In the genomic region with DNA sequence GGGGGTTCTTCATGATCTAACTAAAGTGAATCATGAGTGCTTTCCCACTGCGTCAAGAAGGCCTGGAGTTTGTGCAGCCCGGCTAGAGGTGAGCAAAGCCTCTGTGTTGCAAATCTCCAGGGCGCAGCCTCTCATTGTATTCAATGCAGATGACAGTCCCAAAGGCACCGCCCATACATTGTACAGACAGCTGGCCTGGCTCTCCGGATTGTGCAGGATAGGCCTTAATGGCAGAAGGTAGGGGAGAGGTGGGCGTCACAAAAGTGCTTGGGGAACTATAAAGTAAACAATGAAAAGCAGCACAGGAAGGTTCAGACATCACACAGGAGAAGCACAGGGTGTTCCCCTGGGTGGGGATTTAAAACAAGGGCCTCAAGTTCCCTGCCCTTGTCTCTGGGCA, we compare ENCODE assay signal across 10 cellular contexts. TPM values are rescaled to one million over a fixed set of nuclear protein-coding genes. Genes with fewer than 3 reads are reported as not detected.
A peak's percentile ranks its signal among the peaks of the same experiment; 100 is the strongest.
DNase-seq lines count a peak whose midpoint lies in the region; ATAC-seq, FAIRE-seq and TF ChIP-seq lines count a peak whose summit lies in the region.
"Had no signal": no experiment of that assay in that cellular context is flagged by ENCODE, and none has a peak within 500 bp of the region (broad histone marks: within the 10 kb centered on the region; RNA-seq: fewer than 3 reads in every experiment).

No MANE protein-coding gene starts in this region.

- no peaks in the 10 kb centered on the region for H3K27me3 Mint-ChIP-seq in activated CD8-positive, alpha-beta T cell treated with anti-CD3 and anti-CD28 coated beads, Interleukin-2, amount 10 ng/mL, durations not matched to agents 7 days and 5 days (ENCODE audit: low read depth)
- H3K27me3 Mint-ChIP-seq in stimulated activated naive B cell treated with anti-CD40 and anti-IgM and Interleukin-4, amounts not matched to agents 10 μg/mL and 1 μg/mL and 100 μg/mL, for 72 hours: no peaks in the 10 kb centered on the region

- H3K36me3 ChIP-seq in kidney (ENCODE audit: control insufficient read depth in 1 of 2, insufficient read depth in 2 of 2, low read length in 2 of 2): no peaks in the 10 kb centered on the region

- H3K9ac ChIP-seq in kidney (ENCODE audit: low read length in 2 of 2): peak overlapping the region in 1 of 2 donors; percentile 91

- peak overlapping the region in 1 of 2 donors; percentile 76 for H3K4me3 ChIP-seq in kidney (ENCODE audit: low read length in 2 of 2)

- H3K9me3 ChIP-seq in kidney (ENCODE audit: control insufficient read depth in 1 of 2, low read length in 2 of 2): no peaks in the 10 kb centered on the region

- H3K4me1 ChIP-seq in kidney (ENCODE audit: control insufficient read depth in 1 of 2, insufficient read depth in 1 of 2, low read depth in 1 of 2, low read length in 2 of 2): peaks cover 0 to 27% of the 10 kb centered on the region in 2 donors

- H3K27ac Mint-ChIP-seq in activated CD8-positive, alpha-beta T cell treated with anti-CD3 and anti-CD28 coated beads, Interleukin-2, amount 10 ng/mL, durations not matched to agents 7 days and 5 days: peak overlapping the region; percentile 96
- peak overlapping the region; percentile 95 for H3K27ac Mint-ChIP-seq in stimulated activated naive B cell treated with anti-CD40 and anti-IgM and Interleukin-4, amounts not matched to agents 10 μg/mL and 1 μg/mL and 100 μg/mL, for 72 hours

- peaks cover 31% of the 10 kb centered on the region for H3K36me3 Mint-ChIP-seq in activated CD8-positive, alpha-beta T cell treated with anti-CD3 and anti-CD28 coated beads, Interleukin-2, amount 10 ng/mL, durations not matched to agents 7 days and 5 days (ENCODE audit: low read depth)
- H3K36me3 Mint-ChIP-seq in stimulated activated naive B cell treated with anti-CD40 and anti-IgM and Interleukin-4, amounts not matched to agents 10 μg/mL and 1 μg/mL and 100 μg/mL, for 72 hours: peaks cover 6 to 28% of the 10 kb centered on the region in 2 donors

- H3K4me1 Mint-ChIP-seq in activated CD8-positive, alpha-beta T cell treated with anti-CD3 and anti-CD28 coated beads, Interleukin-2, amount 10 ng/mL, durations not matched to agents 7 days and 5 days (ENCODE audit: low read depth): peaks cover 36% of the 10 kb centered on the region
- peaks cover 31 to 39% of the 10 kb centered on the region in 2 donors for H3K4me1 Mint-ChIP-seq in stimulated activated naive B cell treated with anti-CD40 and anti-IgM and Interleukin-4, amounts not matched to agents 10 μg/mL and 1 μg/mL and 100 μg/mL, for 72 hours

- peak; percentile 30 to 82 for DNase-seq in NCI-H524 (lab: John Stamatoyannopoulos, UW)
- DNase-seq in NCI-H524 treated with DMSO at 0.1 percent for 48 hours (lab: John Stamatoyannopoulos, UW): no peak
- DNase-seq in activated CD8-positive, alpha-beta T cell treated with anti-CD3 and anti-CD28 coated beads, Interleukin-2, amount 10 ng/mL, durations not matched to agents 7 days and 5 days: no peak
- no peak for DNase-seq in kidney
- DNase-seq in stimulated activated naive B cell treated with anti-CD40 and anti-IgM and Interleukin-4, amounts not matched to agents 10 μg/mL and 1 μg/mL and 100 μg/mL, for 72 hours: no peak
- DNase-seq in stimulated activated CD4-positive, alpha-beta T cell treated with anti-CD3 and anti-CD28 coated beads, Interleukin-12 subunit alpha, Interleukin-12 subunit beta, amount 100 ng/mL, for 4 hours: no peak
- no peak for DNase-seq in DMS153 treated with DMSO at 0.1 percent for 48 hours (lab: John Stamatoyannopoulos, UW; ENCODE audit: unreplicated experiment)

- no peak for FAIRE-seq in kidney (lab: Jason Lieb, UNC)
- FAIRE-seq: A204.1, keratinocyte had no signal

- CTCF ChIA-PET in activated CD8-positive, alpha-beta T cell treated with anti-CD3 and anti-CD28 coated beads, Interleukin-2, amount 10 ng/mL, durations not matched to agents 7 days and 5 days (lab: Charles Lee): interaction anchor here (1.4 kb wide), 1 partner anchor 122 kb away, joined by 4 read pairs; no protein-coding TSS in a partner anchor

- H3K27ac ChIP-seq in kidney (ENCODE audit: low read depth in 2 of 2, low read length in 2 of 2): peak overlapping the region; percentile 81 to 94

- peak overlapping the region; percentile 90 for H3K4me3 Mint-ChIP-seq in activated CD8-positive, alpha-beta T cell treated with anti-CD3 and anti-CD28 coated beads, Interleukin-2, amount 10 ng/mL, durations not matched to agents 7 days and 5 days
- peak overlapping the region; percentile 92 to 97 for H3K4me3 Mint-ChIP-seq in stimulated activated naive B cell treated with anti-CD40 and anti-IgM and Interleukin-4, amounts not matched to agents 10 μg/mL and 1 μg/mL and 100 μg/mL, for 72 hours

- no peak for ATAC-seq in activated CD8-positive, alpha-beta T cell treated with anti-CD3 and anti-CD28 coated beads, Interleukin-2, amount 10 ng/mL, durations not matched to agents 7 days and 5 days
- ATAC-seq in stimulated activated naive B cell treated with anti-CD40 and anti-IgM and Interleukin-4, amounts not matched to agents 10 μg/mL and 1 μg/mL and 100 μg/mL, for 72 hours (replicated peaks): no peak
- ATAC-seq in HG03354 (IDR thresholded peaks at IDR 0.05; ENCODE audit: poor library complexity, severe bottlenecking, unreplicated experiment): no peak

- H3K9me3 Mint-ChIP-seq in activated CD8-positive, alpha-beta T cell treated with anti-CD3 and anti-CD28 coated beads, Interleukin-2, amount 10 ng/mL, durations not matched to agents 7 days and 5 days (ENCODE audit: insufficient read depth): no peaks in the 10 kb centered on the region
- H3K9me3 Mint-ChIP-seq in stimulated activated naive B cell treated with anti-CD40 and anti-IgM and Interleukin-4, amounts not matched to agents 10 μg/mL and 1 μg/mL and 100 μg/mL, for 72 hours: peaks cover 5 to 6% of the 10 kb centered on the region in 2 donors

- intact Hi-C loops in kidney (cut with DNase I): no loop called here

- POLR2A ChIA-PET in activated CD8-positive, alpha-beta T cell treated with anti-CD3 and anti-CD28 coated beads, Interleukin-2, amount 10 ng/mL, durations not matched to agents 7 days and 5 days (lab: Charles Lee): no interaction called here

- no peak for TF ChIP-seq CTCF in kidney (IDR thresholded peaks at IDR 0.05; ENCODE audit: borderline replicate concordance, extremely low read depth, insufficient read depth)

RNA-seq across cellular contexts. Expression of gene GYPC, which starts 0.9 kb away (rescaled TPM):
- 100 to 1,000 TPM; 163 to 168 TPM for total RNA-seq in activated CD8-positive, alpha-beta T cell treated with anti-CD3 and anti-CD28 coated beads, Interleukin-2, amount 10 ng/mL, durations not matched to agents 7 days and 5 days
- 51.1 TPM for total RNA-seq in kidney
- 61.9 TPM for polyA plus RNA-seq in kidney (ENCODE audit: insufficient read depth, low read depth, low replicate concordance)
- polyA plus RNA-seq: keratinocyte had no signal

Comparison
In these comparisons a context has a peak if more than half of its experiments do, and no peak if none do; other contexts are left out.
1. DNase-seq: peak in NCI-H524 (2 of 2); none in NCI-H524 treated with DMSO at 0.1 percent for 48 hours (single experiment), activated CD8-positive, alpha-beta T cell treated with anti-CD3 and anti-CD28 coated beads, Interleukin-2, amount 10 ng/mL, durations not matched to agents 7 days and 5 days (single experiment), kidney (single experiment), stimulated activated naive B cell treated with anti-CD40 and anti-IgM and Interleukin-4, amounts not matched to agents 10 μg/mL and 1 μg/mL and 100 μg/mL, for 72 hours (single experiment), stimulated activated CD4-positive, alpha-beta T cell treated with anti-CD3 and anti-CD28 coated beads, Interleukin-12 subunit alpha, Interleukin-12 subunit beta, amount 100 ng/mL, for 4 hours (single experiment) and DMS153 treated with DMSO at 0.1 percent for 48 hours (single experiment).